In genomic region chr3:7960601-7961000, GRCh38 we compare ENCODE assay signal across 35 cellular contexts.
"Had no signal": no experiment of that assay in that cellular context is flagged by ENCODE, and none has a peak within 500 bp of the region (broad histone marks: within the 10 kb centered on the region; RNA-seq: fewer than 3 reads in every experiment).

No MANE protein-coding gene starts in this region.

- H3K9ac ChIP-seq: KMS-11 had no signal

- H3K4me2 ChIP-seq: KMS-11 had no signal

- H3K36me3 ChIP-seq: MG63 had no signal

- H3K4me3 ChIP-seq: MG63 had no signal

- H3K9me3 ChIP-seq: MG63 had no signal

- H3K27ac ChIP-seq: KMS-11 had no signal

- H3K27me3 ChIP-seq: MG63 had no signal

- DNase-seq: Karpas-422, Kasumi-1, MG63, MM.1S, MV-4-11, NCI-H1048, NCI-H1092, NCI-H1092 treated with DMSO at 0.1 percent for 48 hours, NCI-H1105, NCI-H1105 treated with DMSO at 0.1 percent for 48 hours, NCI-H1417, NCI-H1417 treated with DMSO at 0.1 percent for 48 hours, NCI-H1436, NCI-H1436 treated with DMSO at 0.1 percent for 48 hours, NCI-H146, NCI-H1694, NCI-H1694 treated with DMSO at 0.1 percent for 48 hours, NCI-H187, NCI-H187 treated with DMSO at 0.1 percent for 48 hours, NCI-H1930, NCI-H2029, NCI-H2029 treated with DMSO at 0.1 percent for 48 hours, NCI-H2081, NCI-H2081 treated with DMSO at 0.1 percent for 48 hours, NCI-H2107, NCI-H2171, NCI-H2171 treated with DMSO at 0.1 percent for 48 hours, NCI-H2227 treated with DMSO at 0.1 percent for 48 hours, NCI-H226, NCI-H345, NCI-H446, NCI-H446 treated with DMSO at 0.1 percent for 48 hours, NCI-H510A, NCI-H510A treated with DMSO at 0.1 percent for 48 hours had no signal
